10 cellular contexts compared by ENCODE assay signal in the genomic region with DNA sequence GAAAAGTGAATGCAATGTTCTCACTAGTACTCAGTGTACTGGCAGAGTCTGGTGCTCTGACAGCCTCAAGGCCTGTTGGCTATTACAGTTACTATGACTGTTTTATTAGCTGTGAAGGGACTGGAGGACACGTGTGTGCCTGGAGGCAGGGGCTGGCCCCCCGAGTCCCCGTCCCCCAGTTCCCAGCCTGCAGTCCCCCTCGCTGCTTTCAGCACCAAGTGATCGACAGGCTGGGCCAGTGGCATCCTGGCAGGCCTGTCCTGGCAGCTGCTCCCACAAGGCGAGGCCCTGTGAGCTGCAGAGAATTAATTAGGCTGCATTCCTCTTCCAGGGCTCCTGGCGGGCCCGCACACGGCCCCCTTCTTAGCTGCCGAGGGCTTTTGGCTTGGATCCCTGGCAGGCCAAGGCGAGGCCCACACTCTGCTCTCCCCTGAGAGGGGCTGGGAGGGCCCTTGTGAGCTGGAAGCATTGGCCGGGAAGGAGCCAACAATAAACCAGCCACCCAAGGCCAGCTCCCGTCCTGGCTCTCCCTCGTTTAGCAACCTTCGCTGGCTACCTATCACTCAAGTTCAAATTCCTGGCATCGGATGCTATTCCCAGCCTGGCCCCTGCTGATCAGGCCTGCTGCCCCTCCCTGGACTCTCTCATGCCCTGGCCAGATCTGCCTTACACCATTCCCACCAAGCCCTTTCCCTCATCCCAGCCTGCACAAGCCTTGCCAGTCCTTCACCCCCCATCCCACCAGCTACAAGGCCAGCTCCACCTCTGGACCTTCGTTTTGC. TPM values are rescaled to one million over a fixed set of nuclear protein-coding genes. Genes with fewer than 3 reads are reported as not detected.
DNase-seq lines count a peak whose midpoint lies in the region; ATAC-seq and TF ChIP-seq lines count a peak whose summit lies in the region.
"Had no signal": no experiment of that assay in that cellular context is flagged by ENCODE, and none has a peak within 500 bp of the region (broad histone marks: within the 10 kb centered on the region; RNA-seq: fewer than 3 reads in every experiment).

No MANE protein-coding gene starts in this region.

- H4K20me1 ChIP-seq in Karpas-422 (ENCODE audit: insufficient read depth, low read depth, low read length) = no peaks in the 10 kb centered on the region

- H3K9ac ChIP-seq in Karpas-422 (ENCODE audit: low read length) = no peak overlapping the region

- ATAC-seq in left lobe of liver = peak; percentile 33
- ATAC-seq in HG03439 (IDR thresholded peaks at IDR 0.05; ENCODE audit: unreplicated experiment) = no peak

- H3K9me3 ChIP-seq in breast epithelium (no peaks in the 10 kb centered on the region), stomach (no peaks in the 10 kb centered on the region), Karpas-422 (ENCODE audit: low read length) (no peaks in the 10 kb centered on the region)
- H3K9me3 ChIP-seq: right lobe of liver had no signal

- H3K79me2 ChIP-seq in Karpas-422 (ENCODE audit: low read length) = no peaks in the 10 kb centered on the region

- no peak for TF ChIP-seq CTCF in breast epithelium (IDR thresholded peaks at IDR 0.05)
- no peak for TF ChIP-seq CTCF in stomach (IDR thresholded peaks at IDR 0.05)

- DNase-seq in NCI-H1092 (lab: John Stamatoyannopoulos, UW) (peak; percentile 59), breast epithelium (ENCODE audit: low spot score in 2 of 2) (no peak), left lobe of liver (ENCODE audit: low spot score) (no peak), stomach (no peak), Karpas-422 (no peak), foreskin melanocyte (no peak)
- no peak for DNase-seq in activated effector memory CD4-positive, alpha-beta T cell treated with Interleukin-2 at 50 U/mL for 16 hours
- DNase-seq: NCI-H1417 treated with DMSO at 0.1 percent for 48 hours had no signal

- H3K27ac ChIP-seq in breast epithelium (peak overlapping the region; percentile 65 to 78), stomach (peak overlapping the region in 3 of 5 donors; percentile 55 to 83 (median 66)), Karpas-422 (ENCODE audit: low read length) (no peak overlapping the region)
- H3K27ac ChIP-seq: right lobe of liver had no signal

- no peaks in the 10 kb centered on the region for H3K36me3 ChIP-seq in breast epithelium
- H3K36me3 ChIP-seq in stomach = no peaks in the 10 kb centered on the region
- H3K36me3 ChIP-seq in Karpas-422 (ENCODE audit: insufficient read depth, low read length) = no peaks in the 10 kb centered on the region
- H3K36me3 ChIP-seq: right lobe of liver had no signal

- H3K4me3 ChIP-seq in breast epithelium = no peak overlapping the region
- no peak overlapping the region for H3K4me3 ChIP-seq in stomach
- no peak overlapping the region for H3K4me3 ChIP-seq in Karpas-422 (ENCODE audit: low read length)
- H3K4me3 ChIP-seq: right lobe of liver had no signal

- TF ChIP-seq POLR2A in breast epithelium (IDR thresholded peaks at IDR 0.05) = no peak
- TF ChIP-seq POLR2A in stomach (IDR thresholded peaks at IDR 0.05) = no peak

- no peak for TF ChIP-seq EP300 in stomach (IDR thresholded peaks at IDR 0.05)

- no peaks in the 10 kb centered on the region for H3K9me2 ChIP-seq in Karpas-422 (replicated peaks; ENCODE audit: insufficient read depth, low read length)

- H3K4me2 ChIP-seq in Karpas-422 (ENCODE audit: low read depth, low read length, poor library complexity, severe bottlenecking) = no peak overlapping the region

- H3K27me3 ChIP-seq in breast epithelium = no peaks in the 10 kb centered on the region
- H3K27me3 ChIP-seq in stomach = no peaks in the 10 kb centered on the region
- no peaks in the 10 kb centered on the region for H3K27me3 ChIP-seq in Karpas-422 (ENCODE audit: low read length)
- H3K27me3 ChIP-seq: right lobe of liver had no signal

- H3K4me1 ChIP-seq in breast epithelium (peaks cover 0 to 38% of the 10 kb centered on the region in 2 donors), stomach (peaks cover 14 to 53% (median 34%) of the 10 kb centered on the region in 4 donors), Karpas-422 (ENCODE audit: low read length) (peaks cover 5% of the 10 kb centered on the region)

- H2AFZ ChIP-seq in Karpas-422 (ENCODE audit: low read length) = no peak overlapping the region

- intact Hi-C loops in breast epithelium (cut with DNase I; ENCODE audit: low total_unique reads) = no loop called here
- intact Hi-C loops in stomach (cut with DNase I; ENCODE audit: low total_unique reads) = no loop called here

- 51 to 71% (median 63%) methylated on average over 12 to 17 of the region's 17 CpGs for WGBS in stomach, 5 donors

RNA-seq across cellular contexts. Expression of a gene that starts 9.8 kb away (rescaled TPM):
- total RNA-seq in breast epithelium (1 to 10 TPM in 2 of 3 donors, not detected in 1; 2.3 to 3.8 TPM), left lobe of liver (not detected), stomach (10 to 100 TPM in 2 of 5 donors, not detected in 3; 16.5 to 71.8 TPM)
- polyA plus RNA-seq in stomach = 1 to 10 TPM; 1.5 to 2.5 (median 2.1) TPM
- total RNA-seq in Karpas-422 (2014; rRNA removed; shearing (Covaris generic); ENCODE audit: low replicate concordance) = not detected in 2 replicates
